ENCODE assay signal across 17 cellular contexts in the genomic region with DNA sequence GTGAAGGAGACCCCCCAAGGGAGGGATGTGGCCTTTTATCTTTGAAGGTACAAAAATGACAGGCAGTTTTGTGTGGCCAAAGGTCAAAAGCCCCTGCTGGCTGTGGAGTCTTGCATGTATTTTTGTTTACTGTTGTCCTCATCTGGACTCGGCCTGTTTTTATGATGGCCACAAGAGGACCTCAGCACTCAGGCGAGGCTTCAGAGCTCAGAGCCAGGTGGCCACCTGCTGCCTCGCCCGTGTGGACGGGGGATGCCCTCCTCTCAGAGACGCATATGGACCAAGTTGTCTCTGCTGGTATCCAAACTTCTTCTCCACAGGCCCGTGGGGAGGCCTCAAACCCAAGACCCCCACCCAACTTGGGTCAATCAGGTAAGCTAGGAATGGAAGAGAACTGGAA.
DNase-seq lines count a peak whose midpoint lies in the region; FAIRE-seq and TF ChIP-seq lines count a peak whose summit lies in the region.
"Had no signal": no experiment of that assay in that cellular context is flagged by ENCODE, and none has a peak within 500 bp of the region (broad histone marks: within the 10 kb centered on the region; RNA-seq: fewer than 3 reads in every experiment).

No MANE protein-coding gene starts in this region.

- no peak overlapping the region for H3K4me2 ChIP-seq in H1 (ENCODE audit: insufficient read depth in 1 of 2, low read depth in 2 of 2, low read length in 2 of 2)

- H3K4me3 Mint-ChIP-seq in Caco-2 (ENCODE audit: unreplicated experiment) (no peak overlapping the region), nephron (no peak overlapping the region)
- H3K4me3 Mint-ChIP-seq: activated CD4-positive, alpha-beta memory T cell treated with anti-CD3 and anti-CD28 coated beads for 36 hours; B cell; stimulated activated effector memory CD8-positive, alpha-beta T cell treated with anti-CD3 and anti-CD28 coated beads, Interleukin-12 subunit alpha, Interleukin-12 subunit beta, amount 100 ng/mL, for 72 hours had no signal

- H3K9ac ChIP-seq in H1 (replicated peaks in 1 of 4; ENCODE audit: extremely low read depth in 1 of 4, low read depth in 3 of 4, low read length in 3 of 4) = no peak overlapping the region

- H3K27me3 Mint-ChIP-seq in Caco-2 (ENCODE audit: insufficient read depth, unreplicated experiment) (no peaks in the 10 kb centered on the region), nephron (ENCODE audit: low read depth) (peaks cover 19% of the 10 kb centered on the region)
- H3K27me3 Mint-ChIP-seq: B cell had no signal

- peak; percentile 75 for FAIRE-seq in H1 (lab: Jason Lieb, UNC)
- FAIRE-seq: GM12892, urothelium cell line had no signal

- TF ChIP-seq CTCF in Caco-2 (IDR thresholded peaks at IDR 0.05; ENCODE audit: insufficient read depth in 1 of 2, low read depth in 1 of 2, low read length in 1 of 2, severe bottlenecking in 1 of 2, unreplicated experiment in 1 of 2) (peak; percentile 39 to 41), H1 (IDR thresholded peaks at IDR 0.05; ENCODE audit: control extremely low read depth in 1 of 3, insufficient read depth in 1 of 3, low read depth in 1 of 3, low read length in 3 of 3) (peak; percentile 61 to 85 (median 72)), nephron (IDR thresholded peaks at IDR 0.05; ENCODE audit: unreplicated experiment in 3 of 3) (peak; percentile 23 to 48 (median 36)), coronary artery (IDR thresholded peaks at IDR 0.05) (no peak)

- no peaks in the 10 kb centered on the region for H3K9me3 Mint-ChIP-seq in Caco-2 (ENCODE audit: unreplicated experiment)
- peaks cover 17% of the 10 kb centered on the region for H3K9me3 Mint-ChIP-seq in nephron
- H3K9me3 Mint-ChIP-seq: activated CD4-positive, alpha-beta memory T cell treated with anti-CD3 and anti-CD28 coated beads for 36 hours; stimulated activated effector memory CD8-positive, alpha-beta T cell treated with anti-CD3 and anti-CD28 coated beads, Interleukin-12 subunit alpha, Interleukin-12 subunit beta, amount 100 ng/mL, for 72 hours had no signal

- no peaks in the 10 kb centered on the region for H3K23me2 ChIP-seq in H1 (ENCODE audit: low read depth, low read length)

- H3K4ac ChIP-seq in H1 (replicated peaks; ENCODE audit: insufficient read length, low read depth, low read length) = no peak overlapping the region

- no peak overlapping the region for H2BK12ac ChIP-seq in H1 (ENCODE audit: low read depth, low read length)

- peaks cover 7% of the 10 kb centered on the region for H3K4me1 Mint-ChIP-seq in Caco-2 (ENCODE audit: low read depth, unreplicated experiment)
- H3K4me1 Mint-ChIP-seq in nephron = peaks cover 6% of the 10 kb centered on the region
- H3K4me1 Mint-ChIP-seq: B cell; stimulated activated effector memory CD8-positive, alpha-beta T cell treated with anti-CD3 and anti-CD28 coated beads, Interleukin-12 subunit alpha, Interleukin-12 subunit beta, amount 100 ng/mL, for 72 hours had no signal

- H3K9me3 ChIP-seq in Caco-2 (0 out of 2 replicates have a peak, but pooled peaks cover 4% of the 10 kb centered on the region), H1 (ENCODE audit: insufficient read depth in 2 of 2, low read depth in 1 of 2, low read length in 1 of 2) (peaks cover 0 to 7% of the 10 kb centered on the region in 2 experiments; a peak in 1 of 4 replicates), MG63 (0 out of 2 replicates have a peak, but pooled peaks cover 2% of the 10 kb centered on the region)

- H3K4me1 ChIP-seq in Caco-2 (no peaks in the 10 kb centered on the region), H1 (replicated peaks in 1 of 4; ENCODE audit: control insufficient read depth in 3 of 4, insufficient read depth in 4 of 4, low read length in 3 of 4) (no peaks in the 10 kb centered on the region)

- no peak; a peak in 1 of 3 replicates for TF ChIP-seq EP300 in H1 (IDR thresholded peaks at IDR 0.05; ENCODE audit: borderline replicate concordance in 1 of 2, low read depth in 2 of 2, low read length in 2 of 2)

- H4K91ac ChIP-seq in H1 (replicated peaks; ENCODE audit: insufficient read length, low read length) = no peak overlapping the region

- peak; percentile 81 to 92 for TF ChIP-seq RAD21 in H1 (IDR thresholded peaks at IDR 0.05 in 1 of 2, conservative IDR thresholded peaks at IDR 0.05 in 1 of 2; ENCODE audit: low read depth in 2 of 2, low read length in 2 of 2)

- 48% methylated on average over 7 of the region's 7 CpGs; no CpG with 5 or more reads in 1 of the 2 experiments for WGBS in H1 (ENCODE audit: extremely low coverage in 1 of 2, insufficient coverage in 1 of 2, insufficient read length in 1 of 2, insufficient replicate concordance in 2 of 2, low coverage in 1 of 2, low lambda C conversion rate in 2 of 2, missing lambda C conversion rate in 1 of 2), 2 experiments

- H4K8ac ChIP-seq in H1 (ENCODE audit: extremely low read depth, insufficient read depth, low read length) = no peak overlapping the region

- CTCF ChIA-PET in Caco-2 (lab: Charles Lee) = interaction anchor here (1.0 to 1.2 kb wide), 4 partner anchors 23 to 100 kb away, joined by 3 to 5 read pairs (median 4); no protein-coding TSS in a partner anchor
- CTCF ChIA-PET in H1 (lab: Charles Lee; ENCODE audit: partially characterized antibody) = interaction anchor here (0.7 to 4.5 kb wide), 19 partner anchors 8 to 184 kb away, joined by 3 to 24 read pairs (median 3); no protein-coding TSS in a partner anchor

- H3K27ac ChIP-seq in H1 (ENCODE audit: low read depth, low read length) = no peak overlapping the region
- H3K27ac ChIP-seq in coronary artery = no peak overlapping the region
- H3K27ac ChIP-seq: dorsolateral prefrontal cortex had no signal

- no peak overlapping the region for H2BK15ac ChIP-seq in H1 (ENCODE audit: low read length)

- POLR2A ChIA-PET in Caco-2 (lab: Charles Lee) = no interaction called here
- POLR2A ChIA-PET in H1 (lab: Charles Lee; ENCODE audit: partially characterized antibody) = no interaction called here

- H2AK5ac ChIP-seq in H1 (ENCODE audit: low read depth, low read length) = no peak overlapping the region

- peak in 1 of 2 experiments; percentile 30 for DNase-seq in Caco-2
- peak; percentile 63 for DNase-seq in HuH-7.5 (ENCODE audit: low spot score)
- no peak for DNase-seq in H1 (ENCODE audit: low read depth in 1 of 2, low spot score in 2 of 2)
- DNase-seq in MG63 = no peak
- no peak for DNase-seq in NAMALWA (ENCODE audit: low spot score)
- no peak for DNase-seq in middle frontal gyrus (ENCODE audit: extremely low spot score, low spot score)
- DNase-seq in coronary artery (ENCODE audit: low spot score) = no peak
- DNase-seq: activated CD4-positive, alpha-beta memory T cell treated with anti-CD3 and anti-CD28 coated beads for 36 hours; Kasumi-1; stimulated activated CD4-positive, alpha-beta T cell treated with anti-CD3 and anti-CD28 coated beads, Interleukin-2, amount 100 ng/mL, for 48 hours; T-helper 9 cell had no signal

- H3K36me3 Mint-ChIP-seq in Caco-2 (ENCODE audit: insufficient read depth, unreplicated experiment) = no peaks in the 10 kb centered on the region
- H3K36me3 Mint-ChIP-seq in nephron (ENCODE audit: low read depth) = no peaks in the 10 kb centered on the region
- H3K36me3 Mint-ChIP-seq: activated CD4-positive, alpha-beta memory T cell treated with anti-CD3 and anti-CD28 coated beads for 36 hours; stimulated activated effector memory CD8-positive, alpha-beta T cell treated with anti-CD3 and anti-CD28 coated beads, Interleukin-12 subunit alpha, Interleukin-12 subunit beta, amount 100 ng/mL, for 72 hours had no signal

- H3K79me1 ChIP-seq in H1 (ENCODE audit: low read depth, low read length) = no peaks in the 10 kb centered on the region

- no TSS peak for BruUV-seq in Caco-2 (replicated peaks; lab: Mats Ljungman, UMichigan)

- H3K79me2 ChIP-seq in H1 (ENCODE audit: control insufficient read depth in 1 of 2, insufficient read depth in 2 of 2, low read length in 2 of 2) = no peaks in the 10 kb centered on the region

- no peak overlapping the region for H3K14ac ChIP-seq in H1 (ENCODE audit: insufficient read length)

- no peaks in the 10 kb centered on the region for H4K20me1 ChIP-seq in H1 (replicated peaks in 1 of 2; ENCODE audit: control insufficient read depth in 1 of 2, insufficient read depth in 2 of 2, low read length in 2 of 2)

- no peak for TF ChIP-seq POLR2A in H1 (IDR thresholded peaks at IDR 0.05; ENCODE audit: control extremely low read depth in 1 of 2, low read depth in 2 of 2, low read length in 2 of 2)

- H3K27me3 ChIP-seq in Caco-2 (replicated peaks; ENCODE audit: control insufficient read depth, insufficient read depth, low read length) (no peaks in the 10 kb centered on the region), H1 (replicated peaks in 1 of 4; ENCODE audit: control insufficient read depth in 3 of 4, extremely low read depth in 1 of 4, insufficient read depth in 3 of 4, low read length in 3 of 4) (no peaks in the 10 kb centered on the region), MG63 (no peaks in the 10 kb centered on the region)

- no peak overlapping the region for H4K5ac ChIP-seq in H1 (ENCODE audit: insufficient read length, low read depth, low read length)

- H3K4me3 ChIP-seq in Caco-2 (ENCODE audit: low read depth, low read length) (no peak overlapping the region), H1 (ENCODE audit: extremely low read depth in 1 of 4, insufficient read depth in 2 of 4, low read depth in 3 of 4, low read length in 4 of 4) (no peak overlapping the region), MG63 (no peak overlapping the region), coronary artery (no peak overlapping the region)
- H3K4me3 ChIP-seq: dorsolateral prefrontal cortex had no signal

- no peak overlapping the region for H2BK120ac ChIP-seq in H1 (replicated peaks; ENCODE audit: low read depth, low read length)

- H3K18ac ChIP-seq in H1 (ENCODE audit: extremely low read depth, low read length) = no peak overlapping the region

- intact Hi-C loops in Caco-2 (cut with micrococcal nuclease; ENCODE audit: unreplicated experiment) = loop anchor here (2.0 to 5.0 kb wide), 2 partner anchors 61 to 155 kb away; no protein-coding TSS in a partner anchor

- H3K27ac Mint-ChIP-seq in Caco-2 (ENCODE audit: unreplicated experiment) = no peak overlapping the region
- peak overlapping the region in 1 of 3 experiments; percentile 8 for H3K27ac Mint-ChIP-seq in nephron
- H3K27ac Mint-ChIP-seq: activated CD4-positive, alpha-beta memory T cell treated with anti-CD3 and anti-CD28 coated beads for 36 hours; B cell; stimulated activated effector memory CD8-positive, alpha-beta T cell treated with anti-CD3 and anti-CD28 coated beads, Interleukin-12 subunit alpha, Interleukin-12 subunit beta, amount 100 ng/mL, for 72 hours had no signal

- H2BK5ac ChIP-seq in H1 (ENCODE audit: low read depth, low read length) = no peak overlapping the region

- H2AFZ ChIP-seq in H1 (ENCODE audit: low read length) = no peak overlapping the region

- H3K23ac ChIP-seq in H1 (ENCODE audit: insufficient read length) = no peak overlapping the region

- no peak overlapping the region for H2BK20ac ChIP-seq in H1 (ENCODE audit: low read length)

- H3K36me3 ChIP-seq in Caco-2 (ENCODE audit: control insufficient read depth, insufficient read depth, low read length) (no peaks in the 10 kb centered on the region), H1 (ENCODE audit: control insufficient read depth in 2 of 4, insufficient read depth in 4 of 4, low read length in 3 of 4) (no peaks in the 10 kb centered on the region), MG63 (no peaks in the 10 kb centered on the region)

- no peak overlapping the region for H3K56ac ChIP-seq in H1 (replicated peaks; ENCODE audit: insufficient read length, low read depth, low read length)
